9 cellular contexts compared by ENCODE assay signal in the genomic region with DNA sequence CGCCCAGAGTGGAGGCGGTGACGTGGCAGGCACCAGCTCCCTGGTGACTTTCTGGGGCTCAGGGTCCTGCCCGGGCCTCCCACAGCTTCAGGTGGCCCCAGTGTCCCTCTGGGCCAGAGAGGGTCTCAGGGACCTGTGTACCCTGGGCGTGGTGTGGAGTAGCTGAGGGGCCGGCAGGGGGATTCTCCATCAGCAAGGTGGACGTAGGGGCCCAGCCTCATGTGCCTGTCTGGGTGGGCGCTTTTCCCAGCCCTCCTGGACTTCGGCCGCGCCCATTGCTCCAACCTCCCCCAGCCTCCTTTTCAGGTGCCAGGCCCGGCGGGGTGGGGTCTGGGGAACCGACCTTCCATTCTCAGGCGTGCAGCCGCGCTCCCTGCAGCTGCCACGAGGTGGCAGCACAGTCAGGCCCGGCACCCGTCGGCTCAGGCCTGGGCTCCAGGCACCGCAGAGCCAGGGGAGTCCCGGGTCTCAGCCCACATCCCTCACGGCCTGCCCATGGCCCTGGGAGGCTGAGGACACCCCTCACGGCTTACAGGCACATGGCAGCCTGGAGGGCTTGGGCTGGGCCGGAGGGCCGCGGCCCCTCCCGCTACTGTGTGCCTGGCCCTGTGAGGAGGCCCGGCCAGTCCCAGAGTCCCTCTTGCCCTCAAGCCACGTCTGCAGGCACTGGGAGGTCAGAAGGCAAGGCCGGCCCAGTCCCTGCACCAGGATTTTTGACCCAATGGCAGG. TPM values are rescaled to one million over a fixed set of nuclear protein-coding genes. Genes with fewer than 3 reads are reported as not detected.
DNase-seq lines count a peak whose midpoint lies in the region; FAIRE-seq and TF ChIP-seq lines count a peak whose summit lies in the region.
"Had no signal": no experiment of that assay in that cellular context is flagged by ENCODE, and none has a peak within 500 bp of the region (broad histone marks: within the 10 kb centered on the region; RNA-seq: fewer than 3 reads in every experiment).

No MANE protein-coding gene starts in this region.

- intact Hi-C loops in activated T-helper 1 cell treated with anti-CD3 and anti-CD28 coated beads, Interleukin-12 subunit alpha, Interleukin-12 subunit beta, Interleukin-2, Interleukin-4 antibody, amounts not matched to agents 30 ng/mL and 10 ng/mL and 1 ng/mL, durations not matched to agents 14 hours and 24 hours and 36 hours (cut with micrococcal nuclease), result loop anchor here (1.0 kb wide), 2 partner anchors 312 to 371 kb away; no protein-coding TSS in a partner anchor

- no peaks in the 10 kb centered on the region for H3K27me3 Mint-ChIP-seq in activated T-helper 1 cell treated with anti-CD3 and anti-CD28 coated beads, Interleukin-12 subunit alpha, Interleukin-12 subunit beta, Interleukin-2, Interleukin-4 antibody, amounts not matched to agents 30 ng/mL and 10 ng/mL and 1 ng/mL, durations not matched to agents 14 hours and 24 hours and 36 hours (ENCODE audit: insufficient read depth)
- no peaks in the 10 kb centered on the region for H3K27me3 Mint-ChIP-seq in neural progenitor cell (ENCODE audit: insufficient read depth, low read depth)

- no peaks in the 10 kb centered on the region for H4K20me1 ChIP-seq in neural progenitor cell (ENCODE audit: low read depth)

- H3K27ac Mint-ChIP-seq in activated T-helper 1 cell treated with anti-CD3 and anti-CD28 coated beads, Interleukin-12 subunit alpha, Interleukin-12 subunit beta, Interleukin-2, Interleukin-4 antibody, amounts not matched to agents 30 ng/mL and 10 ng/mL and 1 ng/mL, durations not matched to agents 14 hours and 24 hours and 36 hours, result no peak overlapping the region
- H3K27ac Mint-ChIP-seq in neural progenitor cell, result no peak overlapping the region

- no peak overlapping the region for H3K4me3 Mint-ChIP-seq in activated T-helper 1 cell treated with anti-CD3 and anti-CD28 coated beads, Interleukin-12 subunit alpha, Interleukin-12 subunit beta, Interleukin-2, Interleukin-4 antibody, amounts not matched to agents 30 ng/mL and 10 ng/mL and 1 ng/mL, durations not matched to agents 14 hours and 24 hours and 36 hours
- H3K4me3 Mint-ChIP-seq in neural progenitor cell, result no peak overlapping the region

- H3K27ac ChIP-seq in neural progenitor cell, result no peak overlapping the region
- H3K27ac ChIP-seq in suprapubic skin, result no peak overlapping the region
- H3K27ac ChIP-seq: skin epidermis had no signal

- H3K4me3 ChIP-seq in neural progenitor cell (no peak overlapping the region), suprapubic skin (no peak overlapping the region)
- H3K4me3 ChIP-seq: skin epidermis had no signal

- H3K27me3 ChIP-seq in neural progenitor cell (no peaks in the 10 kb centered on the region), suprapubic skin (peaks cover 78% of the 10 kb centered on the region)

- WGBS in suprapubic skin, result no CpG with 5 or more reads among the region's 32 CpGs

- no peak for TF ChIP-seq EP300 in suprapubic skin (IDR thresholded peaks at IDR 0.05)

- TF ChIP-seq POLR2A in H54 (IDR thresholded peaks at IDR 0.05; ENCODE audit: low read depth, low read length) (no peak), suprapubic skin (IDR thresholded peaks at IDR 0.05) (no peak)

- FAIRE-seq in H54 (lab: Jason Lieb, UNC), result no peak

- H3F3A ChIP-seq in neural progenitor cell (ENCODE audit: low read depth), result no peaks in the 10 kb centered on the region

- H3K36me3 ChIP-seq in neural progenitor cell (no peaks in the 10 kb centered on the region), suprapubic skin (no peaks in the 10 kb centered on the region)

- H3K4me1 Mint-ChIP-seq in activated T-helper 1 cell treated with anti-CD3 and anti-CD28 coated beads, Interleukin-12 subunit alpha, Interleukin-12 subunit beta, Interleukin-2, Interleukin-4 antibody, amounts not matched to agents 30 ng/mL and 10 ng/mL and 1 ng/mL, durations not matched to agents 14 hours and 24 hours and 36 hours (ENCODE audit: low read depth), result no peaks in the 10 kb centered on the region
- H3K4me1 Mint-ChIP-seq in neural progenitor cell, result no peaks in the 10 kb centered on the region

- no peaks in the 10 kb centered on the region for H3K4me1 ChIP-seq in neural progenitor cell
- peaks cover 21% of the 10 kb centered on the region for H3K4me1 ChIP-seq in suprapubic skin

- DNase-seq in AG20443 (ENCODE audit: low spot score), result peak; percentile 94
- DNase-seq in H54 (ENCODE audit: insufficient read length, low spot score), result peak; percentile 88
- peak; percentile 70 for DNase-seq in OCI-M1 (lab: John Stamatoyannopoulos, UW)
- DNase-seq in activated T-helper 1 cell treated with anti-CD3 and anti-CD28 coated beads, Interleukin-12 subunit alpha, Interleukin-12 subunit beta, Interleukin-2, Interleukin-4 antibody, amounts not matched to agents 30 ng/mL and 10 ng/mL and 1 ng/mL, durations not matched to agents 14 hours and 24 hours and 36 hours (ENCODE audit: low spot score), result peak; percentile 49
- DNase-seq in fibroblast of the conjunctiva (ENCODE audit: low read depth), result peak; percentile 1
- DNase-seq in neural progenitor cell (ENCODE audit: low spot score), result peak; percentile 83
- peak; percentile 64 to 80 for DNase-seq in suprapubic skin (ENCODE audit: low spot score in 2 of 2)
- no peak for DNase-seq in H4 (ENCODE audit: low spot score)

- H3K9me3 Mint-ChIP-seq in activated T-helper 1 cell treated with anti-CD3 and anti-CD28 coated beads, Interleukin-12 subunit alpha, Interleukin-12 subunit beta, Interleukin-2, Interleukin-4 antibody, amounts not matched to agents 30 ng/mL and 10 ng/mL and 1 ng/mL, durations not matched to agents 14 hours and 24 hours and 36 hours, result no peaks in the 10 kb centered on the region
- no peaks in the 10 kb centered on the region for H3K9me3 Mint-ChIP-seq in neural progenitor cell

- peak; percentile 87 for TF ChIP-seq CTCF in neural progenitor cell (IDR thresholded peaks at IDR 0.05)
- TF ChIP-seq CTCF in suprapubic skin (IDR thresholded peaks at IDR 0.05), result peak; percentile 67 to 97

- H3K36me3 Mint-ChIP-seq in activated T-helper 1 cell treated with anti-CD3 and anti-CD28 coated beads, Interleukin-12 subunit alpha, Interleukin-12 subunit beta, Interleukin-2, Interleukin-4 antibody, amounts not matched to agents 30 ng/mL and 10 ng/mL and 1 ng/mL, durations not matched to agents 14 hours and 24 hours and 36 hours (ENCODE audit: low read depth), result no peaks in the 10 kb centered on the region
- no peaks in the 10 kb centered on the region for H3K36me3 Mint-ChIP-seq in neural progenitor cell

- H2AFZ ChIP-seq in neural progenitor cell (replicated peaks), result peak overlapping the region; percentile 80

- no peaks in the 10 kb centered on the region for H3K79me2 ChIP-seq in neural progenitor cell (ENCODE audit: low read depth)

- H3K4me2 ChIP-seq in neural progenitor cell, result no peak overlapping the region

- H3K9me3 ChIP-seq in neural progenitor cell (ENCODE audit: low read depth) (no peaks in the 10 kb centered on the region), suprapubic skin (no peaks in the 10 kb centered on the region)

- no peak overlapping the region for H3K9ac ChIP-seq in neural progenitor cell

RNA-seq across cellular contexts. Expression of gene MUC5B, which starts 19.9 kb away (rescaled TPM):
- total RNA-seq in activated T-helper 1 cell treated with anti-CD3 and anti-CD28 coated beads, Interleukin-12 subunit alpha, Interleukin-12 subunit beta, Interleukin-2, Interleukin-4 antibody, amounts not matched to agents 30 ng/mL and 10 ng/mL and 1 ng/mL, durations not matched to agents 14 hours and 24 hours and 36 hours, result not detected in 2 replicates
- total RNA-seq in neural progenitor cell (ENCODE audit: low replicate concordance) (0.03 TPM in 1 of 2 replicates, not detected in the other), suprapubic skin (under 1 TPM; 0.08 to 0.34 (median 0.13) TPM)
- total RNA-seq in H4 (2014; rRNA removed; shearing (Covaris generic)), result not detected in 2 replicates

RNA-seq across cellular contexts. Expression of gene MUC5AC, which starts 45.2 kb away (rescaled TPM):
- total RNA-seq in activated T-helper 1 cell treated with anti-CD3 and anti-CD28 coated beads, Interleukin-12 subunit alpha, Interleukin-12 subunit beta, Interleukin-2, Interleukin-4 antibody, amounts not matched to agents 30 ng/mL and 10 ng/mL and 1 ng/mL, durations not matched to agents 14 hours and 24 hours and 36 hours, result not detected in 2 replicates
- not detected in 2 replicates for total RNA-seq in neural progenitor cell (ENCODE audit: low replicate concordance)
- total RNA-seq in suprapubic skin, result not detected
- not detected in 2 replicates for total RNA-seq in H4 (2014; rRNA removed; shearing (Covaris generic))
